ENCODE assay signal across 1 cellular context in the genomic region with DNA sequence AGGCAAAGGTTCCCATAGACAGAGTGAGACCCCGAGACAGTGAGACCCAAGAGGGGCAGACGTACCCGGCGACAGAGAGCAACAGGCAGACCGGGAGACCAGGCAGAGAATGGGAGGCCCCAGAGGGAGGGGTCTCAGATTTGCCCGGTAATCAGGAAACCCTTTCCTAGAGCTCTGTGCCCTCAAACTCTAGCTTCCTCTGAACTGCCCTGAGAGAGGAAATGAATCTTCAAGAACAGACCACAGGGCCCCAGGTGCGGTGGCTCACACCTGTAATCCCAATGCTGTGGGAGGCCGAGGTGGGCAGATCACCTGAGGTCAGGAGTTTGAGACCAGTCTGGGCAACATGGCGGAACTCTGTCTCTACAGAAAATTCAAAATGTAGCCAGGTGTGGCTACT.
TF ChIP-seq lines count a peak whose summit lies in the region.

No MANE protein-coding gene starts in this region.

TF ChIP-seq in HepG2, 621 proteins besides CTCF, POLR2A, EP300 and RAD21 (continued from another document):
- TF ChIP-seq, protein P1, sequence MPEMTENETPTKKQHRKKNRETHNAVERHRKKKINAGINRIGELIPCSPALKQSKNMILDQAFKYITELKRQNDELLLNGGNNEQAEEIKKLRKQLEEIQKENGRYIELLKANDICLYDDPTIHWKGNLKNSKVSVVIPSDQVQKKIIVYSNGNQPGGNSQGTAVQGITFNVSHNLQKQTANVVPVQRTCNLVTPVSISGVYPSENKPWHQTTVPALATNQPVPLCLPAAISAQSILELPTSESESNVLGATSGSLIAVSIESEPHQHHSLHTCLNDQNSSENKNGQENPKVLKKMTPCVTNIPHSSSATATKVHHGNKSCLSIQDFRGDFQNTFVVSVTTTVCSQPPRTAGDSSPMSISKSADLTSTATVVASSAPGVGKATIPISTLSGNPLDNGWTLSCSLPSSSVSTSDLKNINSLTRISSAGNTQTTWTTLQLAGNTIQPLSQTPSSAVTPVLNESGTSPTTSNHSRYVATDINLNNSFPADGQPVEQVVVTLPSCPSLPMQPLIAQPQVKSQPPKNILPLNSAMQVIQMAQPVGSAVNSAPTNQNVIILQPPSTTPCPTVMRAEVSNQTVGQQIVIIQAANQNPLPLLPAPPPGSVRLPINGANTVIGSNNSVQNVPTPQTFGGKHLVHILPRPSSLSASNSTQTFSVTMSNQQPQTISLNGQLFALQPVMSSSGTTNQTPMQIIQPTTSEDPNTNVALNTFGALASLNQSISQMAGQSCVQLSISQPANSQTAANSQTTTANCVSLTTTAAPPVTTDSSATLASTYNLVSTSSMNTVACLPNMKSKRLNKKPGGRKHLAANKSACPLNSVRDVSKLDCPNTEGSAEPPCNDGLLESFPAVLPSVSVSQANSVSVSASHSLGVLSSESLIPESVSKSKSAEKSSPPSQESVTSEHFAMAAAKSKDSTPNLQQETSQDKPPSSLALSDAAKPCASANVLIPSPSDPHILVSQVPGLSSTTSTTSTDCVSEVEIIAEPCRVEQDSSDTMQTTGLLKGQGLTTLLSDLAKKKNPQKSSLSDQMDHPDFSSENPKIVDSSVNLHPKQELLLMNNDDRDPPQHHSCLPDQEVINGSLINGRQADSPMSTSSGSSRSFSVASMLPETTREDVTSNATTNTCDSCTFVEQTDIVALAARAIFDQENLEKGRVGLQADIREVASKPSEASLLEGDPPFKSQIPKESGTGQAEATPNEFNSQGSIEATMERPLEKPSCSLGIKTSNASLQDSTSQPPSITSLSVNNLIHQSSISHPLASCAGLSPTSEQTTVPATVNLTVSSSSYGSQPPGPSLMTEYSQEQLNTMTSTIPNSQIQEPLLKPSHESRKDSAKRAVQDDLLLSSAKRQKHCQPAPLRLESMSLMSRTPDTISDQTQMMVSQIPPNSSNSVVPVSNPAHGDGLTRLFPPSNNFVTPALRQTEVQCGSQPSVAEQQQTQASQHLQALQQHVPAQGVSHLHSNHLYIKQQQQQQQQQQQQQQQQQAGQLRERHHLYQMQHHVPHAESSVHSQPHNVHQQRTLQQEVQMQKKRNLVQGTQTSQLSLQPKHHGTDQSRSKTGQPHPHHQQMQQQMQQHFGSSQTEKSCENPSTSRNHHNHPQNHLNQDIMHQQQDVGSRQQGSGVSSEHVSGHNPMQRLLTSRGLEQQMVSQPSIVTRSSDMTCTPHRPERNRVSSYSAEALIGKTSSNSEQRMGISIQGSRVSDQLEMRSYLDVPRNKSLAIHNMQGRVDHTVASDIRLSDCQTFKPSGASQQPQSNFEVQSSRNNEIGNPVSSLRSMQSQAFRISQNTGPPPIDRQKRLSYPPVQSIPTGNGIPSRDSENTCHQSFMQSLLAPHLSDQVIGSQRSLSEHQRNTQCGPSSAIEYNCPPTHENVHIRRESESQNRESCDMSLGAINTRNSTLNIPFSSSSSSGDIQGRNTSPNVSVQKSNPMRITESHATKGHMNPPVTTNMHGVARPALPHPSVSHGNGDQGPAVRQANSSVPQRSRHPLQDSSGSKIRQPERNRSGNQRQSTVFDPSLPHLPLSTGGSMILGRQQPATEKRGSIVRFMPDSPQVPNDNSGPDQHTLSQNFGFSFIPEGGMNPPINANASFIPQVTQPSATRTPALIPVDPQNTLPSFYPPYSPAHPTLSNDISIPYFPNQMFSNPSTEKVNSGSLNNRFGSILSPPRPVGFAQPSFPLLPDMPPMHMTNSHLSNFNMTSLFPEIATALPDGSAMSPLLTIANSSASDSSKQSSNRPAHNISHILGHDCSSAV (CRISPR knock-in tag; IDR thresholded peaks at IDR 0.05; ENCODE audit: borderline replicate concordance), result no peak
- TF ChIP-seq ZBTB20 (CRISPR knock-in tag; IDR thresholded peaks at IDR 0.05; ENCODE audit: borderline replicate concordance, low read depth) (no peak), ZSCAN20 (CRISPR knock-in tag; IDR thresholded peaks at IDR 0.05; ENCODE audit: borderline replicate concordance) (no peak), NR1H2 (CRISPR knock-in tag; IDR thresholded peaks at IDR 0.05; ENCODE audit: borderline replicate concordance, low read depth) (no peak), KMT2A (CRISPR knock-in tag; IDR thresholded peaks at IDR 0.05) (no peak), HIVEP1 (CRISPR knock-in tag; IDR thresholded peaks at IDR 0.05) (no peak), PATZ1 (CRISPR knock-in tag; IDR thresholded peaks at IDR 0.05) (0 out of 2 replicates have a peak, but pooled peaks have one; percentile 0), PHF8 (CRISPR knock-in tag; IDR thresholded peaks at IDR 0.05) (no peak), SRSF9 (IDR thresholded peaks at IDR 0.05; ENCODE audit: borderline replicate concordance, insufficient read depth, low read depth, low read length, poor library complexity, severe bottlenecking) (no peak), NR2C2 (CRISPR knock-in tag; IDR thresholded peaks at IDR 0.05; ENCODE audit: borderline replicate concordance) (no peak), RBM39 (IDR thresholded peaks at IDR 0.05; ENCODE audit: low read depth, low read length, poor library complexity, severe bottlenecking) (no peak), NFE2L1 (CRISPR knock-in tag; IDR thresholded peaks at IDR 0.05; ENCODE audit: borderline replicate concordance) (no peak), ZNF766 (CRISPR knock-in tag; IDR thresholded peaks at IDR 0.05; ENCODE audit: borderline replicate concordance) (no peak), NFIB (CRISPR knock-in tag; IDR thresholded peaks at IDR 0.05; ENCODE audit: borderline replicate concordance) (no peak), DPF2 (CRISPR knock-in tag; IDR thresholded peaks at IDR 0.05; ENCODE audit: borderline replicate concordance, low read depth) (no peak), FOXO1 (CRISPR knock-in tag; IDR thresholded peaks at IDR 0.05) (no peak), TBX2 (CRISPR knock-in tag; IDR thresholded peaks at IDR 0.05; ENCODE audit: borderline replicate concordance) (0 out of 2 replicates have a peak, but pooled peaks have one; percentile 4), ZNF891 (CRISPR knock-in tag; IDR thresholded peaks at IDR 0.05) (no peak), ZNF788 (CRISPR knock-in tag; IDR thresholded peaks at IDR 0.05; ENCODE audit: borderline replicate concordance) (no peak), ISX (CRISPR knock-in tag; conservative IDR thresholded peaks at IDR 0.05) (no peak)
- TF ChIP-seq, protein P2, sequence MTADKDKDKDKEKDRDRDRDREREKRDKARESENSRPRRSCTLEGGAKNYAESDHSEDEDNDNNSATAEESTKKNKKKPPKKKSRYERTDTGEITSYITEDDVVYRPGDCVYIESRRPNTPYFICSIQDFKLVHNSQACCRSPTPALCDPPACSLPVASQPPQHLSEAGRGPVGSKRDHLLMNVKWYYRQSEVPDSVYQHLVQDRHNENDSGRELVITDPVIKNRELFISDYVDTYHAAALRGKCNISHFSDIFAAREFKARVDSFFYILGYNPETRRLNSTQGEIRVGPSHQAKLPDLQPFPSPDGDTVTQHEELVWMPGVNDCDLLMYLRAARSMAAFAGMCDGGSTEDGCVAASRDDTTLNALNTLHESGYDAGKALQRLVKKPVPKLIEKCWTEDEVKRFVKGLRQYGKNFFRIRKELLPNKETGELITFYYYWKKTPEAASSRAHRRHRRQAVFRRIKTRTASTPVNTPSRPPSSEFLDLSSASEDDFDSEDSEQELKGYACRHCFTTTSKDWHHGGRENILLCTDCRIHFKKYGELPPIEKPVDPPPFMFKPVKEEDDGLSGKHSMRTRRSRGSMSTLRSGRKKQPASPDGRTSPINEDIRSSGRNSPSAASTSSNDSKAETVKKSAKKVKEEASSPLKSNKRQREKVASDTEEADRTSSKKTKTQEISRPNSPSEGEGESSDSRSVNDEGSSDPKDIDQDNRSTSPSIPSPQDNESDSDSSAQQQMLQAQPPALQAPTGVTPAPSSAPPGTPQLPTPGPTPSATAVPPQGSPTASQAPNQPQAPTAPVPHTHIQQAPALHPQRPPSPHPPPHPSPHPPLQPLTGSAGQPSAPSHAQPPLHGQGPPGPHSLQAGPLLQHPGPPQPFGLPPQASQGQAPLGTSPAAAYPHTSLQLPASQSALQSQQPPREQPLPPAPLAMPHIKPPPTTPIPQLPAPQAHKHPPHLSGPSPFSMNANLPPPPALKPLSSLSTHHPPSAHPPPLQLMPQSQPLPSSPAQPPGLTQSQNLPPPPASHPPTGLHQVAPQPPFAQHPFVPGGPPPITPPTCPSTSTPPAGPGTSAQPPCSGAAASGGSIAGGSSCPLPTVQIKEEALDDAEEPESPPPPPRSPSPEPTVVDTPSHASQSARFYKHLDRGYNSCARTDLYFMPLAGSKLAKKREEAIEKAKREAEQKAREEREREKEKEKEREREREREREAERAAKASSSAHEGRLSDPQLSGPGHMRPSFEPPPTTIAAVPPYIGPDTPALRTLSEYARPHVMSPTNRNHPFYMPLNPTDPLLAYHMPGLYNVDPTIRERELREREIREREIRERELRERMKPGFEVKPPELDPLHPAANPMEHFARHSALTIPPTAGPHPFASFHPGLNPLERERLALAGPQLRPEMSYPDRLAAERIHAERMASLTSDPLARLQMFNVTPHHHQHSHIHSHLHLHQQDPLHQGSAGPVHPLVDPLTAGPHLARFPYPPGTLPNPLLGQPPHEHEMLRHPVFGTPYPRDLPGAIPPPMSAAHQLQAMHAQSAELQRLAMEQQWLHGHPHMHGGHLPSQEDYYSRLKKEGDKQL (CRISPR knock-in tag; IDR thresholded peaks at IDR 0.05; ENCODE audit: low read depth), result no peak
- TF ChIP-seq, protein P3, sequence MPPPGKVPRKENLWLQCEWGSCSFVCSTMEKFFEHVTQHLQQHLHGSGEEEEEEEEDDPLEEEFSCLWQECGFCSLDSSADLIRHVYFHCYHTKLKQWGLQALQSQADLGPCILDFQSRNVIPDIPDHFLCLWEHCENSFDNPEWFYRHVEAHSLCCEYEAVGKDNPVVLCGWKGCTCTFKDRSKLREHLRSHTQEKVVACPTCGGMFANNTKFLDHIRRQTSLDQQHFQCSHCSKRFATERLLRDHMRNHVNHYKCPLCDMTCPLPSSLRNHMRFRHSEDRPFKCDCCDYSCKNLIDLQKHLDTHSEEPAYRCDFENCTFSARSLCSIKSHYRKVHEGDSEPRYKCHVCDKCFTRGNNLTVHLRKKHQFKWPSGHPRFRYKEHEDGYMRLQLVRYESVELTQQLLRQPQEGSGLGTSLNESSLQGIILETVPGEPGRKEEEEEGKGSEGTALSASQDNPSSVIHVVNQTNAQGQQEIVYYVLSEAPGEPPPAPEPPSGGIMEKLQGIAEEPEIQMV (CRISPR knock-in tag; IDR thresholded peaks at IDR 0.05; ENCODE audit: low read depth), result no peak
